In genomic region chr6:8707956-8708772, GRCh38 we compare ENCODE assay signal across 8 cellular contexts.
A peak's percentile ranks its signal among the peaks of the same experiment; 100 is the strongest.
DNase-seq lines count a peak whose midpoint lies in the region; ATAC-seq and TF ChIP-seq lines count a peak whose summit lies in the region.
"Had no signal": no experiment of that assay in that cellular context is flagged by ENCODE, and none has a peak within 500 bp of the region (broad histone marks: within the 10 kb centered on the region; RNA-seq: fewer than 3 reads in every experiment).

No MANE protein-coding gene starts in this region.

- H3K27ac ChIP-seq in colonic mucosa, result no peak overlapping the region
- no peak overlapping the region for H3K27ac ChIP-seq in muscle layer of colon (ENCODE audit: low read depth, low read length)
- H3K27ac ChIP-seq in spleen, result no peak overlapping the region
- H3K27ac ChIP-seq in gastrocnemius medialis, result no peak overlapping the region

- no peak for ATAC-seq in stimulated activated memory B cell treated with anti-CD40 and anti-IgM and Interleukin-4, amounts not matched to agents 10 μg/mL and 1 μg/mL and 100 μg/mL, for 72 hours
- no peak for ATAC-seq in gastrocnemius medialis

- intact Hi-C loops in colonic mucosa (cut with DNase I), result no loop called here
- intact Hi-C loops in spleen (cut with DNase I; ENCODE audit: low total_unique reads), result loop anchor here (10.0 kb wide), 1 partner anchor 267 kb away; no protein-coding TSS in a partner anchor
- intact Hi-C loops in gastrocnemius medialis (cut with DNase I; ENCODE audit: low total_unique reads), result no loop called here

- no peaks in the 10 kb centered on the region for H3K36me3 ChIP-seq in colonic mucosa
- no peaks in the 10 kb centered on the region for H3K36me3 ChIP-seq in muscle layer of colon (ENCODE audit: insufficient read depth, low read length)
- no peaks in the 10 kb centered on the region for H3K36me3 ChIP-seq in spleen
- no peaks in the 10 kb centered on the region for H3K36me3 ChIP-seq in gastrocnemius medialis

- no peaks in the 10 kb centered on the region for H3K36me3 Mint-ChIP-seq in stimulated activated memory B cell treated with anti-CD40 and anti-IgM and Interleukin-4, amounts not matched to agents 10 μg/mL and 1 μg/mL and 100 μg/mL, for 72 hours

- no peaks in the 10 kb centered on the region for H3K27me3 Mint-ChIP-seq in stimulated activated memory B cell treated with anti-CD40 and anti-IgM and Interleukin-4, amounts not matched to agents 10 μg/mL and 1 μg/mL and 100 μg/mL, for 72 hours

- in situ Hi-C loops in gastrocnemius medialis (cut with MboI; ENCODE audit: low sequenced_read_pairs in 4 of 4), result no loop called here

- H3K4me1 ChIP-seq in colonic mucosa (no peaks in the 10 kb centered on the region), muscle layer of colon (ENCODE audit: insufficient read depth, low read length) (no peaks in the 10 kb centered on the region), spleen (no peaks in the 10 kb centered on the region), gastrocnemius medialis (no peaks in the 10 kb centered on the region)

- H3K27ac Mint-ChIP-seq in stimulated activated memory B cell treated with anti-CD40 and anti-IgM and Interleukin-4, amounts not matched to agents 10 μg/mL and 1 μg/mL and 100 μg/mL, for 72 hours, result no peak overlapping the region
- H3K27ac Mint-ChIP-seq: T-helper 1 cell treated with Interleukin-12 subunit alpha and Interleukin-12 subunit beta and Interleukin-4 antibody, amounts not matched to agents 30 μg/mL and 1 μg/mL, for 36 hours had no signal

- H3K9me3 ChIP-seq in colonic mucosa (no peaks in the 10 kb centered on the region), muscle layer of colon (ENCODE audit: low read length) (no peaks in the 10 kb centered on the region), spleen (no peaks in the 10 kb centered on the region), gastrocnemius medialis (no peaks in the 10 kb centered on the region)

- WGBS in spleen, 5 donors, result 20 to 35% (median 24%) methylated on average over 7 of the region's 7 CpGs

- TF ChIP-seq CTCF in colonic mucosa (IDR thresholded peaks at IDR 0.05) (no peak), spleen (IDR thresholded peaks at IDR 0.05 in 8 of 11, conservative IDR thresholded peaks at IDR 0.05 in 3 of 11) (peak in 4 of 11 experiments; percentile 12 to 20 (median 16)), gastrocnemius medialis (IDR thresholded peaks at IDR 0.05 in 4 of 5, conservative IDR thresholded peaks at IDR 0.05 in 1 of 5) (no peak)

- no peaks in the 10 kb centered on the region for H3K9me3 Mint-ChIP-seq in stimulated activated memory B cell treated with anti-CD40 and anti-IgM and Interleukin-4, amounts not matched to agents 10 μg/mL and 1 μg/mL and 100 μg/mL, for 72 hours
- H3K9me3 Mint-ChIP-seq: T-helper 1 cell treated with Interleukin-12 subunit alpha and Interleukin-12 subunit beta and Interleukin-4 antibody, amounts not matched to agents 30 μg/mL and 1 μg/mL, for 36 hours had no signal

- H3K9ac ChIP-seq in colonic mucosa (ENCODE audit: low read depth in 2 of 2, low read length in 2 of 2), result no peak overlapping the region
- H3K9ac ChIP-seq in muscle layer of colon (ENCODE audit: low read length), result peak overlapping the region; percentile 21

- H3K4me1 Mint-ChIP-seq in stimulated activated memory B cell treated with anti-CD40 and anti-IgM and Interleukin-4, amounts not matched to agents 10 μg/mL and 1 μg/mL and 100 μg/mL, for 72 hours, result no peaks in the 10 kb centered on the region

- H3K4me3 ChIP-seq in colonic mucosa, result no peak overlapping the region
- H3K4me3 ChIP-seq in muscle layer of colon (ENCODE audit: low read depth in 1 of 2, low read length in 2 of 2), result peak overlapping the region; percentile 21 to 53
- H3K4me3 ChIP-seq in spleen, result peak overlapping the region in 1 of 8 donors; percentile 38
- H3K4me3 ChIP-seq in gastrocnemius medialis, result peak overlapping the region in 2 of 4 donors; percentile 9 to 25

- H3K27me3 ChIP-seq in colonic mucosa, result no peaks in the 10 kb centered on the region
- no peaks in the 10 kb centered on the region for H3K27me3 ChIP-seq in muscle layer of colon (ENCODE audit: control insufficient read depth in 1 of 2, insufficient read depth in 2 of 2, low read length in 2 of 2)
- H3K27me3 ChIP-seq in spleen (replicated peaks in 1 of 7), result no peaks in the 10 kb centered on the region
- no peaks in the 10 kb centered on the region for H3K27me3 ChIP-seq in gastrocnemius medialis

- peak; percentile 70 for DNase-seq in H4 (ENCODE audit: low spot score)
- peak; percentile 32 for DNase-seq in NCI-H226
- DNase-seq in colonic mucosa, result peak; percentile 17
- no peak for DNase-seq in spleen
- no peak for DNase-seq in gastrocnemius medialis

- no peak overlapping the region for H3K4me3 Mint-ChIP-seq in stimulated activated memory B cell treated with anti-CD40 and anti-IgM and Interleukin-4, amounts not matched to agents 10 μg/mL and 1 μg/mL and 100 μg/mL, for 72 hours
- H3K4me3 Mint-ChIP-seq: T-helper 1 cell treated with Interleukin-12 subunit alpha and Interleukin-12 subunit beta and Interleukin-4 antibody, amounts not matched to agents 30 μg/mL and 1 μg/mL, for 36 hours had no signal

- TF ChIP-seq POLR2A in spleen (IDR thresholded peaks at IDR 0.05) (no peak), gastrocnemius medialis (IDR thresholded peaks at IDR 0.05) (no peak)

Comparison
In these comparisons a context has a peak if more than half of its experiments do, and no peak if none do; other contexts are left out.
1. DNase-seq: peak in H4 (single experiment), NCI-H226 (single experiment) and colonic mucosa (single experiment); none in spleen (single experiment) and gastrocnemius medialis (0 of 2).